ENCODE assay signal across 1 cellular context in genomic region chr2:171432969-171433762, GRCh38.
TF ChIP-seq lines count a peak whose summit lies in the region.

No MANE protein-coding gene starts in this region.

TF ChIP-seq in HepG2, 621 proteins besides CTCF, POLR2A, EP300 and RAD21 (continued from another document and continues in another):
- TF ChIP-seq IRX3 (CRISPR knock-in tag; IDR thresholded peaks at IDR 0.05; ENCODE audit: borderline replicate concordance, low read depth) (no peak), HMG20B (CRISPR knock-in tag; conservative IDR thresholded peaks at IDR 0.05) (no peak), HIVEP1 (CRISPR knock-in tag; IDR thresholded peaks at IDR 0.05) (no peak), ZNF703 (CRISPR knock-in tag; IDR thresholded peaks at IDR 0.05; ENCODE audit: borderline replicate concordance) (0 out of 2 replicates have a peak, but pooled peaks have one; percentile 64), ATF1 (CRISPR knock-in tag; IDR thresholded peaks at IDR 0.05) (no peak), STAT6 (CRISPR knock-in tag; IDR thresholded peaks at IDR 0.05; ENCODE audit: borderline replicate concordance) (no peak; the same call in 1 of the 2 replicates), ZSCAN9 (CRISPR knock-in tag; IDR thresholded peaks at IDR 0.05; ENCODE audit: borderline replicate concordance) (no peak), NFE2 (CRISPR knock-in tag; IDR thresholded peaks at IDR 0.05) (no peak), ZNF205 (CRISPR knock-in tag; IDR thresholded peaks at IDR 0.05) (no peak), ZNF619 (CRISPR knock-in tag; IDR thresholded peaks at IDR 0.05) (no peak), ZBTB8A (CRISPR knock-in tag; IDR thresholded peaks at IDR 0.05; ENCODE audit: borderline replicate concordance, low read depth) (no peak), RXRA (CRISPR knock-in tag; IDR thresholded peaks at IDR 0.05) (no peak), HNRNPL (IDR thresholded peaks at IDR 0.05; ENCODE audit: low read depth, low read length) (no peak), ZNF337 (CRISPR knock-in tag; IDR thresholded peaks at IDR 0.05; ENCODE audit: borderline replicate concordance, low read depth) (no peak), SPEN (CRISPR knock-in tag; IDR thresholded peaks at IDR 0.05; ENCODE audit: low read depth) (peak; percentile 56; the same call in 1 of the 2 replicates), ZNF264 (CRISPR knock-in tag; IDR thresholded peaks at IDR 0.05) (peak; percentile 62; the same call in 1 of the 2 replicates), CHD4 (IDR thresholded peaks at IDR 0.05; ENCODE audit: borderline replicate concordance, low read length) (0 out of 2 replicates have a peak, but pooled peaks have one; percentile 38), GMEB2 (CRISPR knock-in tag; IDR thresholded peaks at IDR 0.05; ENCODE audit: low read depth) (no peak), MTA3 (CRISPR knock-in tag; IDR thresholded peaks at IDR 0.05) (no peak), SMAD1 (CRISPR knock-in tag; IDR thresholded peaks at IDR 0.05; ENCODE audit: borderline replicate concordance, low read depth) (no peak), NR3C1 (CRISPR knock-in tag; IDR thresholded peaks at IDR 0.05) (no peak), JUND (CRISPR knock-in tag; IDR thresholded peaks at IDR 0.05) (no peak), ZSCAN20 (CRISPR knock-in tag; IDR thresholded peaks at IDR 0.05; ENCODE audit: borderline replicate concordance) (no peak), ZNF10 (CRISPR knock-in tag; IDR thresholded peaks at IDR 0.05; ENCODE audit: borderline replicate concordance, low read depth) (no peak), BORCS8-MEF2B (CRISPR knock-in tag; IDR thresholded peaks at IDR 0.05) (no peak), DNMT3B (CRISPR knock-in tag; conservative IDR thresholded peaks at IDR 0.05) (no peak; the same call in 1 of the 2 replicates), ZNF251 (CRISPR knock-in tag; IDR thresholded peaks at IDR 0.05) (no peak), ATF5 (CRISPR knock-in tag; IDR thresholded peaks at IDR 0.05; ENCODE audit: low read depth) (no peak), NONO (IDR thresholded peaks at IDR 0.05) (no peak), NONO (CRISPR knock-in tag; conservative IDR thresholded peaks at IDR 0.05) (peak; percentile 30; the same call in 1 of the 2 replicates), DMTF1 (CRISPR knock-in tag; IDR thresholded peaks at IDR 0.05) (no peak), ZNF772 (CRISPR knock-in tag; IDR thresholded peaks at IDR 0.05) (no peak), SMARCE1 (IDR thresholded peaks at IDR 0.05; ENCODE audit: borderline replicate concordance) (no peak), ZNF263 (CRISPR knock-in tag; IDR thresholded peaks at IDR 0.05) (peak; percentile 100), ASH2L (IDR thresholded peaks at IDR 0.05; ENCODE audit: insufficient read length, low read depth, low read length) (peak; percentile 99), ETS1 (CRISPR knock-in tag; IDR thresholded peaks at IDR 0.05) (no peak), ZFP82 (CRISPR knock-in tag; IDR thresholded peaks at IDR 0.05; ENCODE audit: borderline replicate concordance) (no peak), PBX3 (CRISPR knock-in tag; IDR thresholded peaks at IDR 0.05; ENCODE audit: borderline replicate concordance) (no peak), ZNF468 (CRISPR knock-in tag; IDR thresholded peaks at IDR 0.05) (peak; percentile 41; the same call in 1 of the 2 replicates), ZBTB43 (CRISPR knock-in tag; conservative IDR thresholded peaks at IDR 0.05) (0 out of 2 replicates have a peak, but pooled peaks have one; percentile 32), ZNF382 (CRISPR knock-in tag; IDR thresholded peaks at IDR 0.05; ENCODE audit: borderline replicate concordance) (no peak)
- TF ChIP-seq, protein P1, sequence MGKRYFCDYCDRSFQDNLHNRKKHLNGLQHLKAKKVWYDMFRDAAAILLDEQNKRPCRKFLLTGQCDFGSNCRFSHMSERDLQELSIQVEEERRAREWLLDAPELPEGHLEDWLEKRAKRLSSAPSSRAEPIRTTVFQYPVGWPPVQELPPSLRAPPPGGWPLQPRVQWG (CRISPR knock-in tag; IDR thresholded peaks at IDR 0.05; ENCODE audit: borderline replicate concordance, low read depth) = no peak
- TF ChIP-seq, protein P2, sequence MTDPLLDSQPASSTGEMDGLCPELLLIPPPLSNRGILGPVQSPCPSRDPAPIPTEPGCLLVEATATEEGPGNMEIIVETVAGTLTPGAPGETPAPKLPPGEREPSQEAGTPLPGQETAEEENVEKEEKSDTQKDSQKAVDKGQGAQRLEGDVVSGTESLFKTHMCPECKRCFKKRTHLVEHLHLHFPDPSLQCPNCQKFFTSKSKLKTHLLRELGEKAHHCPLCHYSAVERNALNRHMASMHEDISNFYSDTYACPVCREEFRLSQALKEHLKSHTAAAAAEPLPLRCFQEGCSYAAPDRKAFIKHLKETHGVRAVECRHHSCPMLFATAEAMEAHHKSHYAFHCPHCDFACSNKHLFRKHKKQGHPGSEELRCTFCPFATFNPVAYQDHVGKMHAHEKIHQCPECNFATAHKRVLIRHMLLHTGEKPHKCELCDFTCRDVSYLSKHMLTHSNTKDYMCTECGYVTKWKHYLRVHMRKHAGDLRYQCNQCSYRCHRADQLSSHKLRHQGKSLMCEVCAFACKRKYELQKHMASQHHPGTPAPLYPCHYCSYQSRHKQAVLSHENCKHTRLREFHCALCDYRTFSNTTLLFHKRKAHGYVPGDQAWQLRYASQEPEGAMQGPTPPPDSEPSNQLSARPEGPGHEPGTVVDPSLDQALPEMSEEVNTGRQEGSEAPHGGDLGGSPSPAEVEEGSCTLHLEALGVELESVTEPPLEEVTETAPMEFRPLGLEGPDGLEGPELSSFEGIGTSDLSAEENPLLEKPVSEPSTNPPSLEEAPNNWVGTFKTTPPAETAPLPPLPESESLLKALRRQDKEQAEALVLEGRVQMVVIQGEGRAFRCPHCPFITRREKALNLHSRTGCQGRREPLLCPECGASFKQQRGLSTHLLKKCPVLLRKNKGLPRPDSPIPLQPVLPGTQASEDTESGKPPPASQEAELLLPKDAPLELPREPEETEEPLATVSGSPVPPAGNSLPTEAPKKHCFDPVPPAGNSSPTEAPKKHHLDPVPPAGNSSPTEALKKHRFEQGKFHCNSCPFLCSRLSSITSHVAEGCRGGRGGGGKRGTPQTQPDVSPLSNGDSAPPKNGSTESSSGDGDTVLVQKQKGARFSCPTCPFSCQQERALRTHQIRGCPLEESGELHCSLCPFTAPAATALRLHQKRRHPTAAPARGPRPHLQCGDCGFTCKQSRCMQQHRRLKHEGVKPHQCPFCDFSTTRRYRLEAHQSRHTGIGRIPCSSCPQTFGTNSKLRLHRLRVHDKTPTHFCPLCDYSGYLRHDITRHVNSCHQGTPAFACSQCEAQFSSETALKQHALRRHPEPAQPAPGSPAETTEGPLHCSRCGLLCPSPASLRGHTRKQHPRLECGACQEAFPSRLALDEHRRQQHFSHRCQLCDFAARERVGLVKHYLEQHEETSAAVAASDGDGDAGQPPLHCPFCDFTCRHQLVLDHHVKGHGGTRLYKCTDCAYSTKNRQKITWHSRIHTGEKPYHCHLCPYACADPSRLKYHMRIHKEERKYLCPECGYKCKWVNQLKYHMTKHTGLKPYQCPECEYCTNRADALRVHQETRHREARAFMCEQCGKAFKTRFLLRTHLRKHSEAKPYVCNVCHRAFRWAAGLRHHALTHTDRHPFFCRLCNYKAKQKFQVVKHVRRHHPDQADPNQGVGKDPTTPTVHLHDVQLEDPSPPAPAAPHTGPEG (CRISPR knock-in tag; IDR thresholded peaks at IDR 0.05) = no peak
- TF ChIP-seq, protein P3, sequence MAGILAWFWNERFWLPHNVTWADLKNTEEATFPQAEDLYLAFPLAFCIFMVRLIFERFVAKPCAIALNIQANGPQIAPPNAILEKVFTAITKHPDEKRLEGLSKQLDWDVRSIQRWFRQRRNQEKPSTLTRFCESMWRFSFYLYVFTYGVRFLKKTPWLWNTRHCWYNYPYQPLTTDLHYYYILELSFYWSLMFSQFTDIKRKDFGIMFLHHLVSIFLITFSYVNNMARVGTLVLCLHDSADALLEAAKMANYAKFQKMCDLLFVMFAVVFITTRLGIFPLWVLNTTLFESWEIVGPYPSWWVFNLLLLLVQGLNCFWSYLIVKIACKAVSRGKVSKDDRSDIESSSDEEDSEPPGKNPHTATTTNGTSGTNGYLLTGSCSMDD (CRISPR knock-in tag; IDR thresholded peaks at IDR 0.05) = no peak; the same call in 1 of the 2 replicates
- TF ChIP-seq, protein P4, sequence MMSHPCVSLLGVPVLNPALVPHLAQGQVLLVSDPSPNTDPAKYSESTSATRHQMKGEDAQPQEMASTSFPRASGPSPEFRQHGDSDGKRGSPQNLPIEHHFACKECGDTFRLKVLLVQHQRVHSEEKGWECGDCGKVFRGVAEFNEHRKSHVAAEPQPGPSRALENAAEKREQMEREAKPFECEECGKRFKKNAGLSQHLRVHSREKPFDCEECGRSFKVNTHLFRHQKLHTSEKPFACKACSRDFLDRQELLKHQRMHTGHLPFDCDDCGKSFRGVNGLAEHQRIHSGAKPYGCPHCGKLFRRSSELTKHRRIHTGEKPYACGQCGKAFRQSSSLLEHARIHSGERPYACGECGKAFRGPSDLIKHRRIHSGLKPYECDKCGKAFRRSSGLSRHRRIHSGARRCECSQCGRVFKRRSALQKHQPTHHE (CRISPR knock-in tag; IDR thresholded peaks at IDR 0.05; ENCODE audit: borderline replicate concordance) = 0 out of 2 replicates have a peak, but pooled peaks have one; percentile 36
